ENCODE assay signal across 2 cellular contexts in the genomic region with DNA sequence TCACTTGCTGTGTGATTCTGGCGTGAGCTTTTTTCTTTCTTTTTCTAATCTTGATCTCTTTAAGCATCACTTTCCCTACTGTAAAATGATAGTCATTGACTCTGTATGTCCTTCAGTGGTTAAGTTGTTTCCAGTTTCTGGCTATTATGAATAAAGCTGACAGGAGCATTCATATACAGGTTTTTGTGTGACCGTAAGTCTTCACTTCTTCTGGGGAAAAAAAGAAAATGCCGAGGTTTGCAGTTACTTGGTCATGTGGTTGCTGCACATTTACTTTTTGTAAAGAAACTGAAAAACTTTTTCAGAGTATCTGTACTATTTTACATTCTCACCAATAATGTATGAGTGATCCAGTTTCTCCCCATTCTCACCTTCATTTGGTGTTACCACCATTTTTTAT.
A peak's percentile ranks its signal among the peaks of the same experiment; 100 is the strongest.
TF ChIP-seq lines count a peak whose summit lies in the region.

No MANE protein-coding gene starts in this region.

TF ChIP-seq in A549, 52 proteins besides CTCF, POLR2A, EP300 and RAD21 (continued from another document):
- TF ChIP-seq TP53 (CRISPR knock-in tag; IDR thresholded peaks at IDR 0.05) (no peak), NPAS2 (CRISPR knock-in tag; IDR thresholded peaks at IDR 0.05; ENCODE audit: borderline replicate concordance) (no peak)

TF ChIP-seq in IMR-90, 13 proteins besides CTCF, POLR2A, EP300 and RAD21 (continued from another document):
- TF ChIP-seq BHLHE40 (IDR thresholded peaks at IDR 0.05; ENCODE audit: low read depth, low read length) (no peak), FOS (IDR thresholded peaks at IDR 0.05; ENCODE audit: low read depth, low read length) (no peak), MAFK (IDR thresholded peaks at IDR 0.05; ENCODE audit: low read depth, low read length) (peak; percentile 82)
